In the genomic region with DNA sequence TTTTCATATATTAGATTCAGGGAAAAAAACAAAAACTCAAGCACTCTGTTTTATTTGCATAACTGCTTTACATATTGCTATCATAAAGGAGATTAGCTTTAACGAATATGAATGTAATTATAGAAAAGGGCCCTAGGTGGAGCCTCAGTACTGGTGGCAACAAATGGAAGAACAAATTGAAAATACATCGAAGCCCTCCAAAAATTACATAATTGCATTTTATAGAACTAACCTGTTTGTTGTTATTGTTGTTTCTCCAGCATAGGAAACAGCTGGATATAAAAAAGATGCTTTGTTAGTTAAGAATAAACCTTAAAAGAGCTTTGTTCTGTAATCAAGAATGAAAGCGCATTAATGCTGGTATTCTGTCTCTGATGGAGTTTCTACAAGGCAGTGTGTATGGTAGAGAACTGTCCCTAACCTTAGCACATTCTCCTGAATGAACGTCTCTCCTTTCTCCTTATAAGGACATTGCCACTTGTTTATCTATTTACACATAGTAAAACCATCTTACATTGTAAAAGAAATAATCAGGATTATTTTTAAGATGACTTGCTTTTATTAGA, we compare ENCODE assay signal across 9 cellular contexts. TPM values are rescaled to one million over a fixed set of nuclear protein-coding genes. Genes with fewer than 3 reads are reported as not detected.
A peak's percentile ranks its signal among the peaks of the same experiment; 100 is the strongest.
DNase-seq lines count a peak whose midpoint lies in the region; ATAC-seq and TF ChIP-seq lines count a peak whose summit lies in the region.
"Had no signal": no experiment of that assay in that cellular context is flagged by ENCODE, and none has a peak within 500 bp of the region (broad histone marks: within the 10 kb centered on the region; RNA-seq: fewer than 3 reads in every experiment).

No MANE protein-coding gene starts in this region.

- intact Hi-C loops in Caco-2 (cut with micrococcal nuclease; ENCODE audit: unreplicated experiment): loop anchor here (1.0 to 2.0 kb wide), 11 partner anchors 26 to 298 kb away; a partner anchor contains a TSS

- CTCF ChIA-PET in Caco-2 (lab: Charles Lee): interaction anchor here (0.5 to 1.8 kb wide), 5 partner anchors 26 to 139 kb away, joined by 3 to 9 read pairs (median 4); no protein-coding TSS in a partner anchor

- peaks cover 69% of the 10 kb centered on the region for H3K4me1 ChIP-seq in Caco-2

- H3K9me3 Mint-ChIP-seq in Caco-2 (ENCODE audit: unreplicated experiment) (no peaks in the 10 kb centered on the region), memory B cell (no peaks in the 10 kb centered on the region)
- H3K9me3 Mint-ChIP-seq: T-helper 1 cell treated with Interleukin-12 subunit alpha and Interleukin-12 subunit beta and Interleukin-4 antibody, amounts not matched to agents 30 μg/mL and 1 μg/mL, for 36 hours had no signal

- no peaks in the 10 kb centered on the region for H3K36me3 ChIP-seq in Caco-2 (ENCODE audit: control insufficient read depth, insufficient read depth, low read length)

- peak; percentile 42 to 75 for TF ChIP-seq CTCF in Caco-2 (IDR thresholded peaks at IDR 0.05; ENCODE audit: insufficient read depth in 1 of 2, low read depth in 1 of 2, low read length in 1 of 2, severe bottlenecking in 1 of 2, unreplicated experiment in 1 of 2)
- peak; percentile 77 for TF ChIP-seq CTCF in choroid plexus epithelial cell (conservative IDR thresholded peaks at IDR 0.05; ENCODE audit: low read depth, low read length)

- peaks cover 6% of the 10 kb centered on the region for H3K36me3 Mint-ChIP-seq in Caco-2 (ENCODE audit: insufficient read depth, unreplicated experiment)
- H3K36me3 Mint-ChIP-seq in memory B cell: no peaks in the 10 kb centered on the region

- peak; percentile 96 for ATAC-seq in GM19351 (IDR thresholded peaks at IDR 0.05; ENCODE audit: unreplicated experiment)
- peak; percentile 65 for ATAC-seq in HG03457 (IDR thresholded peaks at IDR 0.05; ENCODE audit: unreplicated experiment)
- ATAC-seq in memory B cell (ENCODE audit: low read depth): peak; percentile 52

- DNase-seq in Caco-2: peak in 1 of 2 experiments; percentile 17
- peak; percentile 1 for DNase-seq in NCI-H82 treated with DMSO at 0.1 percent for 48 hours (lab: John Stamatoyannopoulos, UW; ENCODE audit: unreplicated experiment)
- DNase-seq in choroid plexus epithelial cell (ENCODE audit: low read depth): peak; percentile 74
- DNase-seq in memory B cell (ENCODE audit: low spot score in 2 of 2): no peak
- no peak for DNase-seq in activated T-cell treated with anti-CD3 and anti-CD28 coated beads, Interleukin-2, amount 50 U/mL, for 1 hour
- DNase-seq in activated gamma-delta T cell treated with Interleukin-2 at 50 U/mL for 16 hours: no peak

- H3K4me3 ChIP-seq in Caco-2 (ENCODE audit: low read depth, low read length) (peak overlapping the region; percentile 16; the same call in 1 of the 2 replicates), choroid plexus epithelial cell (ENCODE audit: low read depth, low read length) (no peak overlapping the region)

- H3K27me3 Mint-ChIP-seq in Caco-2 (ENCODE audit: insufficient read depth, unreplicated experiment) (no peaks in the 10 kb centered on the region), memory B cell (no peaks in the 10 kb centered on the region)

- no TSS peak for BruUV-seq in Caco-2 (replicated peaks; lab: Mats Ljungman, UMichigan)

- H3K4me1 Mint-ChIP-seq in Caco-2 (ENCODE audit: low read depth, unreplicated experiment): peaks cover 39% of the 10 kb centered on the region
- H3K4me1 Mint-ChIP-seq in memory B cell: no peaks in the 10 kb centered on the region

- no peaks in the 10 kb centered on the region for H3K27me3 ChIP-seq in Caco-2 (replicated peaks; ENCODE audit: control insufficient read depth, insufficient read depth, low read length)

- H3K4me3 Mint-ChIP-seq in Caco-2 (ENCODE audit: unreplicated experiment) (peak overlapping the region; percentile 46), memory B cell (no peak overlapping the region)
- H3K4me3 Mint-ChIP-seq: T-helper 1 cell treated with Interleukin-12 subunit alpha and Interleukin-12 subunit beta and Interleukin-4 antibody, amounts not matched to agents 30 μg/mL and 1 μg/mL, for 36 hours had no signal

- POLR2A ChIA-PET in Caco-2 (lab: Charles Lee): interaction anchor here (0.8 kb wide), 1 partner anchor 60 kb away, joined by 3 read pairs; a partner anchor contains a TSS

- H3K9me3 ChIP-seq in Caco-2: no peaks in the 10 kb centered on the region

- peak overlapping the region; percentile 88 for H3K27ac Mint-ChIP-seq in Caco-2 (ENCODE audit: unreplicated experiment)
- H3K27ac Mint-ChIP-seq in memory B cell: no peak overlapping the region
- H3K27ac Mint-ChIP-seq: T-helper 1 cell treated with Interleukin-12 subunit alpha and Interleukin-12 subunit beta and Interleukin-4 antibody, amounts not matched to agents 30 μg/mL and 1 μg/mL, for 36 hours had no signal

RNA-seq across cellular contexts. Expression of a gene that starts 33.7 kb away (rescaled TPM):
- total RNA-seq in Caco-2 (2022): 10.9 and 12.2 TPM in 2 replicates

Comparison
In these comparisons a context has a peak if more than half of its experiments do, and no peak if none do; other contexts are left out.
1. DNase-seq: peak in NCI-H82 treated with DMSO at 0.1 percent for 48 hours (single experiment) and choroid plexus epithelial cell (single experiment); none in memory B cell (0 of 2), activated T-cell treated with anti-CD3 and anti-CD28 coated beads, Interleukin-2, amount 50 U/mL, for 1 hour (single experiment) and activated gamma-delta T cell treated with Interleukin-2 at 50 U/mL for 16 hours (single experiment).
2. Peak in every context shown above with its lines, with median percentiles within 50 percentile points of each other: ATAC-seq.